15 cellular contexts compared by ENCODE assay signal in genomic region chr5:137393196-137393993, GRCh38.
"Had no signal": no experiment of that assay in that cellular context is flagged by ENCODE, and none has a peak within 500 bp of the region (broad histone marks: within the 10 kb centered on the region; RNA-seq: fewer than 3 reads in every experiment).

No MANE protein-coding gene starts in this region.

- H3K4me3 ChIP-seq: body of pancreas, gastrocnemius medialis, upper lobe of left lung had no signal

- H3K36me3 Mint-ChIP-seq: mesothelial cell of epicardium had no signal

- DNase-seq: activated CD4-positive, alpha-beta T cell treated with anti-CD3 and anti-CD28 coated beads, Interleukin-2, amount 10 ng/mL, durations not matched to agents 7 days and 5 days; activated CD4-positive, CD25-positive, alpha-beta regulatory T cell; activated CD8-positive, alpha-beta memory T cell treated with anti-CD3 and anti-CD28 coated beads for 24 hours; activated naive CD4-positive, alpha-beta T cell treated with anti-CD3 and anti-CD28 coated beads for 36 hours; body of pancreas; effector memory CD8-positive, alpha-beta T cell; stimulated activated CD4-positive, alpha-beta T cell treated with anti-CD3 and anti-CD28 coated beads, Interleukin-4, amount 100 ng/mL, for 24 hours; T-helper 17 cell; upper lobe of left lung had no signal

- H3K9me3 ChIP-seq: body of pancreas, gastrocnemius medialis, upper lobe of left lung had no signal

- H3K36me3 ChIP-seq: gastrocnemius medialis, upper lobe of left lung had no signal

- H3K27ac Mint-ChIP-seq: activated CD4-positive, alpha-beta T cell treated with anti-CD3 and anti-CD28 coated beads, Interleukin-2, amount 10 ng/mL, durations not matched to agents 7 days and 5 days; activated naive CD4-positive, alpha-beta T cell treated with anti-CD3 and anti-CD28 coated beads for 36 hours; dendritic cell treated with granulocyte-macrophage colony-stimulating factor and Interleukin-4, amounts not matched to agents 40 ng/mL and 50 ng/mL, for 4 days; effector memory CD8-positive, alpha-beta T cell; mesothelial cell of epicardium; stimulated activated naive CD8-positive, alpha-beta T cell treated with anti-CD3 and anti-CD28 coated beads, Interleukin-15, Interleukin-2, amounts not matched to agents 100 ng/mL and 50 ng/mL, for 24 hours; T-helper 17 cell had no signal

- H3K27me3 ChIP-seq: body of pancreas, gastrocnemius medialis, upper lobe of left lung had no signal

- H3K27ac ChIP-seq: body of pancreas, gastrocnemius medialis, upper lobe of left lung had no signal

- H3K4me1 Mint-ChIP-seq: activated CD4-positive, alpha-beta T cell treated with anti-CD3 and anti-CD28 coated beads, Interleukin-2, amount 10 ng/mL, durations not matched to agents 7 days and 5 days; mesothelial cell of epicardium; T-helper 17 cell had no signal

- H3K9me3 Mint-ChIP-seq: activated CD4-positive, alpha-beta T cell treated with anti-CD3 and anti-CD28 coated beads, Interleukin-2, amount 10 ng/mL, durations not matched to agents 7 days and 5 days; activated naive CD4-positive, alpha-beta T cell treated with anti-CD3 and anti-CD28 coated beads for 36 hours; dendritic cell treated with granulocyte-macrophage colony-stimulating factor and Interleukin-4, amounts not matched to agents 40 ng/mL and 50 ng/mL, for 4 days; mesothelial cell of epicardium; stimulated activated naive CD8-positive, alpha-beta T cell treated with anti-CD3 and anti-CD28 coated beads, Interleukin-15, Interleukin-2, amounts not matched to agents 100 ng/mL and 50 ng/mL, for 24 hours had no signal

- H3K4me1 ChIP-seq: body of pancreas, upper lobe of left lung had no signal

- H3K27me3 Mint-ChIP-seq: activated CD4-positive, alpha-beta T cell treated with anti-CD3 and anti-CD28 coated beads, Interleukin-2, amount 10 ng/mL, durations not matched to agents 7 days and 5 days had no signal

- ATAC-seq: body of pancreas; effector memory CD8-positive, alpha-beta T cell; gastrocnemius medialis; T-helper 17 cell had no signal

- FAIRE-seq: TTC549 had no signal

- H3K4me3 Mint-ChIP-seq: activated CD4-positive, alpha-beta T cell treated with anti-CD3 and anti-CD28 coated beads, Interleukin-2, amount 10 ng/mL, durations not matched to agents 7 days and 5 days; activated naive CD4-positive, alpha-beta T cell treated with anti-CD3 and anti-CD28 coated beads for 36 hours; dendritic cell treated with granulocyte-macrophage colony-stimulating factor and Interleukin-4, amounts not matched to agents 40 ng/mL and 50 ng/mL, for 4 days; effector memory CD8-positive, alpha-beta T cell; mesothelial cell of epicardium; neural crest cell; stimulated activated naive CD8-positive, alpha-beta T cell treated with anti-CD3 and anti-CD28 coated beads, Interleukin-15, Interleukin-2, amounts not matched to agents 100 ng/mL and 50 ng/mL, for 24 hours; T-helper 17 cell had no signal
